ENCODE assay signal across 9 cellular contexts in genomic region chr15:34753236-34753894, GRCh38. TPM values are rescaled to one million over a fixed set of nuclear protein-coding genes. Genes with fewer than 3 reads are reported as not detected.
DNase-seq lines count a peak whose midpoint lies in the region; ATAC-seq and TF ChIP-seq lines count a peak whose summit lies in the region.
"Had no signal": no experiment of that assay in that cellular context is flagged by ENCODE, and none has a peak within 500 bp of the region (broad histone marks: within the 10 kb centered on the region; RNA-seq: fewer than 3 reads in every experiment).

No MANE protein-coding gene starts in this region.

- POLR2A ChIA-PET in activated CD4-positive, alpha-beta T cell treated with anti-CD3 and anti-CD28 coated beads for 36 hours (lab: Charles Lee), result no interaction called here
- POLR2A ChIA-PET in activated CD4-positive, alpha-beta T cell treated with anti-CD3 and anti-CD28 coated beads, Interleukin-2, amount 10 ng/mL, durations not matched to agents 7 days and 5 days (lab: Charles Lee), result no interaction called here

- H3K79me2 ChIP-seq in hepatocyte, result no peaks in the 10 kb centered on the region

- WGBS in hepatocyte (ENCODE audit: low lambda C conversion rate, missing lambda C conversion rate), result 37% methylated on average over 11 of the region's 11 CpGs
- WGBS in testis, 2 donors, result 17 to 27% methylated on average over 9 to 11 of the region's 11 CpGs

- no peak for TF ChIP-seq POLR2A in testis (IDR thresholded peaks at IDR 0.05)

- TF ChIP-seq CTCF in hepatocyte (IDR thresholded peaks at IDR 0.05; ENCODE audit: poor library complexity), result no peak
- TF ChIP-seq CTCF in testis (IDR thresholded peaks at IDR 0.05), result no peak

- no peak overlapping the region for H3K4me3 Mint-ChIP-seq in activated CD4-positive, alpha-beta T cell treated with anti-CD3 and anti-CD28 coated beads for 36 hours
- no peak overlapping the region for H3K4me3 Mint-ChIP-seq in activated CD4-positive, alpha-beta T cell treated with anti-CD3 and anti-CD28 coated beads, Interleukin-2, amount 10 ng/mL, durations not matched to agents 7 days and 5 days

- H3K9me3 ChIP-seq in adipocyte (ENCODE audit: control insufficient read depth, low read length) (no peaks in the 10 kb centered on the region), hepatocyte (ENCODE audit: low read depth) (no peaks in the 10 kb centered on the region), testis (no peaks in the 10 kb centered on the region)

- H3K36me3 ChIP-seq in adipocyte (ENCODE audit: control insufficient read depth, insufficient read depth, low read length, severe bottlenecking) (no peaks in the 10 kb centered on the region), hepatocyte (replicated peaks; ENCODE audit: insufficient read depth, low read depth) (no peaks in the 10 kb centered on the region), testis (ENCODE audit: low read depth, missing control alignments) (no peaks in the 10 kb centered on the region)

- H3K27me3 ChIP-seq in adipocyte (replicated peaks; ENCODE audit: control insufficient read depth, insufficient read depth, low read length), result peaks cover 73% of the 10 kb centered on the region
- peaks cover 55% of the 10 kb centered on the region for H3K27me3 ChIP-seq in hepatocyte
- no peaks in the 10 kb centered on the region for H3K27me3 ChIP-seq in testis

- H3K9me3 Mint-ChIP-seq in activated CD4-positive, alpha-beta T cell treated with anti-CD3 and anti-CD28 coated beads for 36 hours (ENCODE audit: low read depth), result no peaks in the 10 kb centered on the region
- H3K9me3 Mint-ChIP-seq in activated CD4-positive, alpha-beta T cell treated with anti-CD3 and anti-CD28 coated beads, Interleukin-2, amount 10 ng/mL, durations not matched to agents 7 days and 5 days, result no peaks in the 10 kb centered on the region

- H3K36me3 Mint-ChIP-seq in activated CD4-positive, alpha-beta T cell treated with anti-CD3 and anti-CD28 coated beads for 36 hours (ENCODE audit: low read depth), result no peaks in the 10 kb centered on the region
- H3K36me3 Mint-ChIP-seq in activated CD4-positive, alpha-beta T cell treated with anti-CD3 and anti-CD28 coated beads, Interleukin-2, amount 10 ng/mL, durations not matched to agents 7 days and 5 days (ENCODE audit: low read depth), result no peaks in the 10 kb centered on the region

- H3K4me2 ChIP-seq in hepatocyte, result peak overlapping the region; percentile 47

- no peak overlapping the region for H3K27ac ChIP-seq in hepatocyte
- H3K27ac ChIP-seq in testis, result no peak overlapping the region

- H3K4me3 ChIP-seq in adipocyte (ENCODE audit: low read length) (no peak overlapping the region), hepatocyte (no peak overlapping the region), testis (no peak overlapping the region)

- H4K20me1 ChIP-seq in hepatocyte (ENCODE audit: insufficient read depth, poor library complexity, severe bottlenecking), result no peaks in the 10 kb centered on the region

- CTCF ChIA-PET in activated CD4-positive, alpha-beta T cell treated with anti-CD3 and anti-CD28 coated beads for 36 hours (lab: Charles Lee), result interaction anchor here (1.2 kb wide), 1 partner anchor 11 kb away, joined by 4 read pairs; no protein-coding TSS in a partner anchor
- CTCF ChIA-PET in activated CD4-positive, alpha-beta T cell treated with anti-CD3 and anti-CD28 coated beads, Interleukin-2, amount 10 ng/mL, durations not matched to agents 7 days and 5 days (lab: Charles Lee), result no interaction called here

- no peak overlapping the region for H3K27ac Mint-ChIP-seq in activated CD4-positive, alpha-beta T cell treated with anti-CD3 and anti-CD28 coated beads for 36 hours
- H3K27ac Mint-ChIP-seq in activated CD4-positive, alpha-beta T cell treated with anti-CD3 and anti-CD28 coated beads, Interleukin-2, amount 10 ng/mL, durations not matched to agents 7 days and 5 days, result no peak overlapping the region

- H3K9me2 ChIP-seq in hepatocyte (replicated peaks; ENCODE audit: insufficient read depth), result no peaks in the 10 kb centered on the region

- DNase-seq in activated CD4-positive, alpha-beta T cell treated with anti-CD3 and anti-CD28 coated beads for 36 hours, result peak; percentile 9
- DNase-seq in activated CD4-positive, alpha-beta T cell treated with anti-CD3 and anti-CD28 coated beads, Interleukin-2, amount 10 ng/mL, durations not matched to agents 7 days and 5 days, result no peak
- peak; percentile 69 for DNase-seq in adipocyte (ENCODE audit: low read depth)
- DNase-seq in hepatocyte (ENCODE audit: low spot score), result peak; percentile 78
- peak; percentile 50 for DNase-seq in testis
- DNase-seq in stimulated activated CD4-positive, alpha-beta T cell treated with anti-CD3 and anti-CD28 coated beads, Interleukin-4, amount 100 ng/mL, for 1 hour, result no peak
- no peak for DNase-seq in NCI-H1694 (lab: John Stamatoyannopoulos, UW)
- DNase-seq: NCI-H1092 treated with DMSO at 0.1 percent for 48 hours had no signal

- no peak for ATAC-seq in activated CD4-positive, alpha-beta T cell treated with anti-CD3 and anti-CD28 coated beads for 36 hours
- no peak for ATAC-seq in GM18873 (IDR thresholded peaks at IDR 0.05; ENCODE audit: low FRiP score, unreplicated experiment)

- H3K27me3 Mint-ChIP-seq in activated CD4-positive, alpha-beta T cell treated with anti-CD3 and anti-CD28 coated beads for 36 hours, result peaks cover 54% of the 10 kb centered on the region
- H3K27me3 Mint-ChIP-seq in activated CD4-positive, alpha-beta T cell treated with anti-CD3 and anti-CD28 coated beads, Interleukin-2, amount 10 ng/mL, durations not matched to agents 7 days and 5 days, result peaks cover 63% of the 10 kb centered on the region

- peaks cover 5% of the 10 kb centered on the region for H3K4me1 Mint-ChIP-seq in activated CD4-positive, alpha-beta T cell treated with anti-CD3 and anti-CD28 coated beads for 36 hours
- peaks cover 7% of the 10 kb centered on the region for H3K4me1 Mint-ChIP-seq in activated CD4-positive, alpha-beta T cell treated with anti-CD3 and anti-CD28 coated beads, Interleukin-2, amount 10 ng/mL, durations not matched to agents 7 days and 5 days

- no peak overlapping the region for H2AFZ ChIP-seq in hepatocyte

- intact Hi-C loops in activated CD4-positive, alpha-beta T cell treated with anti-CD3 and anti-CD28 coated beads for 36 hours (cut with DNase I, micrococcal nuclease), result no loop called here
- intact Hi-C loops in testis (cut with DNase I; ENCODE audit: low total_unique reads), result no loop called here

- no peak overlapping the region for H3K9ac ChIP-seq in adipocyte (ENCODE audit: low read length)

- no peaks in the 10 kb centered on the region for H3K4me1 ChIP-seq in adipocyte (ENCODE audit: control insufficient read depth, insufficient read depth, low read length)
- H3K4me1 ChIP-seq in hepatocyte (ENCODE audit: insufficient read depth), result peaks cover 5% of the 10 kb centered on the region
- no peaks in the 10 kb centered on the region for H3K4me1 ChIP-seq in testis

RNA-seq across cellular contexts. Expression of gene GJD2, which starts 1.4 kb away (rescaled TPM):
- total RNA-seq in activated CD4-positive, alpha-beta T cell treated with anti-CD3 and anti-CD28 coated beads for 36 hours, result not detected
- not detected for total RNA-seq in activated CD4-positive, alpha-beta T cell treated with anti-CD3 and anti-CD28 coated beads, Interleukin-2, amount 10 ng/mL, durations not matched to agents 7 days and 5 days
- total RNA-seq in hepatocyte (0.07 TPM in 1 of 2 replicates, not detected in the other), testis (under 1 TPM in 1 of 2 donors, not detected in 1; 0.16 TPM)
- polyA plus RNA-seq in hepatocyte (not detected in 2 replicates), testis (ENCODE audit: insufficient read depth, low read depth, low replicate concordance) (0.11 TPM)

RNA-seq across cellular contexts. Expression of gene ACTC1, which starts 42.0 kb away (rescaled TPM):
- not detected for total RNA-seq in activated CD4-positive, alpha-beta T cell treated with anti-CD3 and anti-CD28 coated beads for 36 hours
- total RNA-seq in activated CD4-positive, alpha-beta T cell treated with anti-CD3 and anti-CD28 coated beads, Interleukin-2, amount 10 ng/mL, durations not matched to agents 7 days and 5 days, result not detected
- total RNA-seq in hepatocyte (0.96 and 1.7 TPM in 2 replicates), testis (1 to 10 TPM in 1 of 2 donors, under 1 TPM in 1; 0.93 to 1.2 TPM)
- polyA plus RNA-seq in hepatocyte (4.7 and 5.0 TPM in 2 replicates), testis (ENCODE audit: insufficient read depth, low read depth, low replicate concordance) (31.2 TPM)

Comparison
In these comparisons a context has a peak if more than half of its experiments do, and no peak if none do; other contexts are left out.
1. DNase-seq: peak in activated CD4-positive, alpha-beta T cell treated with anti-CD3 and anti-CD28 coated beads for 36 hours (single experiment), adipocyte (single experiment), hepatocyte (single experiment) and testis (single experiment); none in activated CD4-positive, alpha-beta T cell treated with anti-CD3 and anti-CD28 coated beads, Interleukin-2, amount 10 ng/mL, durations not matched to agents 7 days and 5 days (single experiment), stimulated activated CD4-positive, alpha-beta T cell treated with anti-CD3 and anti-CD28 coated beads, Interleukin-4, amount 100 ng/mL, for 1 hour (single experiment) and NCI-H1694 (single experiment).